ENCODE assay signal across 9 cellular contexts in the genomic region with DNA sequence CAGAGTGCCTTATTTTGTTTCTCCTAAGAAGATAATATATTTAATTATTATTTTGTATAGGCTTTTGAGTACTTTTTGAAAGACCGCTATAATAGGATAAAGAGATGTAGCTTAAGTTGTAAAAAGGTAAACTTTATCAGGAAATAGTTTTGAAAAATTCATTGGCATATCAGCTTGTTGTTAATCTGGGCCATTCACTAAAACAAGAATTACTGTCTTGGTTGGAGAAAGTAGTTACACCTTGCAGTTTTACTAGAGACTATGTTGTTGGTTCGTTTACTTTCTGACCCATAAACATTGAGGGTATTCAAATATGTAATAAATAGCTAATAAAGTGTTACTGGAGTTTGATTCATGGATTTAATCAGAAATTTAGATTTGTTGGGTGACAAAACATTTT. TPM values are rescaled to one million over a fixed set of nuclear protein-coding genes. Genes with fewer than 3 reads are reported as not detected.
DNase-seq lines count a peak whose midpoint lies in the region; ATAC-seq, FAIRE-seq and TF ChIP-seq lines count a peak whose summit lies in the region.
"Had no signal": no experiment of that assay in that cellular context is flagged by ENCODE, and none has a peak within 500 bp of the region (broad histone marks: within the 10 kb centered on the region; RNA-seq: fewer than 3 reads in every experiment).

No MANE protein-coding gene starts in this region.

- ATAC-seq in heart right ventricle (no peak), left ventricle myocardium superior (no peak), upper lobe of right lung (no peak), pancreas (no peak)
- no peak for ATAC-seq in activated CD4-positive, CD25-positive, alpha-beta regulatory T cell treated with anti-CD3 and anti-CD28 coated beads, Interleukin-2, amount 50 U/mL, for 24 hours

- TF ChIP-seq CTCF in heart right ventricle (IDR thresholded peaks at IDR 0.05): no peak
- no peak for TF ChIP-seq CTCF in kidney epithelial cell (IDR thresholded peaks at IDR 0.05; ENCODE audit: insufficient read depth, low read length, poor library complexity, severe bottlenecking)
- no peak for TF ChIP-seq CTCF in upper lobe of right lung (IDR thresholded peaks at IDR 0.05)
- no peak for TF ChIP-seq CTCF in pancreas (IDR thresholded peaks at IDR 0.05)

- H3K36me3 ChIP-seq in heart right ventricle (peaks cover 0 to 43% (median 0%) of the 10 kb centered on the region in 9 donors), adipocyte (ENCODE audit: control insufficient read depth, insufficient read depth, low read length, severe bottlenecking) (peaks cover 19% of the 10 kb centered on the region), kidney epithelial cell (ENCODE audit: control insufficient read depth, insufficient read depth, low read length) (no peaks in the 10 kb centered on the region), upper lobe of right lung (peaks cover 11% of the 10 kb centered on the region), pancreas (no peaks in the 10 kb centered on the region)

- no peak for FAIRE-seq in pancreas (lab: Jason Lieb, UNC)

- 66% methylated on average over 2 of the region's 2 CpGs for WGBS in heart right ventricle, 2 donors
- WGBS in pancreas, 2 donors: 38 to 43% methylated on average over 2 of the region's 2 CpGs

- no peaks in the 10 kb centered on the region for H3K9me3 ChIP-seq in heart right ventricle
- no peaks in the 10 kb centered on the region for H3K9me3 ChIP-seq in adipocyte (ENCODE audit: control insufficient read depth, low read length)
- H3K9me3 ChIP-seq in upper lobe of right lung: no peaks in the 10 kb centered on the region
- H3K9me3 ChIP-seq in pancreas: peaks cover 0 to 3% (median 0%) of the 10 kb centered on the region in 4 donors

- H3K27me3 ChIP-seq in heart right ventricle (no peaks in the 10 kb centered on the region), adipocyte (replicated peaks; ENCODE audit: control insufficient read depth, insufficient read depth, low read length) (no peaks in the 10 kb centered on the region), kidney epithelial cell (ENCODE audit: control insufficient read depth, insufficient read depth, low read length) (no peaks in the 10 kb centered on the region), upper lobe of right lung (no peaks in the 10 kb centered on the region), pancreas (no peaks in the 10 kb centered on the region)

- DNase-seq in heart right ventricle (no peak), left ventricle myocardium superior (no peak), adipocyte (ENCODE audit: low read depth) (no peak), kidney epithelial cell (ENCODE audit: low read depth) (no peak), upper lobe of right lung (no peak), posterior cingulate gyrus (no peak), pancreas (no peak)
- DNase-seq: NCI-H1092 had no signal

- H3K27ac ChIP-seq in heart right ventricle: peak overlapping the region in 2 of 10 donors; percentile 93 to 95
- H3K27ac ChIP-seq in upper lobe of right lung: no peak overlapping the region
- no peak overlapping the region for H3K27ac ChIP-seq in pancreas

- intact Hi-C loops in heart right ventricle (cut with DNase I) (loop anchor here in 2 of 10 donors (5.0 kb wide), 1 partner anchor 33 kb away; the partner anchor contains the start of gene TNPO1 (in 2 of the 2)), left ventricle myocardium superior (cut with micrococcal nuclease) (no loop called here), upper lobe of right lung (cut with DNase I) (no loop called here), posterior cingulate gyrus (cut with DNase I) (no loop called here), pancreas (cut with DNase I) (no loop called here)

- H3K4me3 ChIP-seq in heart right ventricle: peak overlapping the region in 6 of 10 donors; percentile 74 to 92 (median 80)
- peak overlapping the region; percentile 98 for H3K4me3 ChIP-seq in adipocyte (ENCODE audit: low read length)
- H3K4me3 ChIP-seq in kidney epithelial cell (ENCODE audit: low read depth, low read length): peak overlapping the region; percentile 56
- H3K4me3 ChIP-seq in upper lobe of right lung: peak overlapping the region; percentile 75
- H3K4me3 ChIP-seq in pancreas: peak overlapping the region in 2 of 4 donors; percentile 77 to 87

- peak overlapping the region; percentile 96 for H3K9ac ChIP-seq in adipocyte (ENCODE audit: low read length)

- peaks cover 0 to 77% (median 55%) of the 10 kb centered on the region in 9 donors for H3K4me1 ChIP-seq in heart right ventricle
- peaks cover 70% of the 10 kb centered on the region for H3K4me1 ChIP-seq in adipocyte (ENCODE audit: control insufficient read depth, insufficient read depth, low read length)
- H3K4me1 ChIP-seq in upper lobe of right lung: peaks cover 57% of the 10 kb centered on the region
- H3K4me1 ChIP-seq in pancreas: peaks cover 7 to 57% (median 33%) of the 10 kb centered on the region in 3 donors

RNA-seq across cellular contexts. Expression of gene TNPO1, which starts 33.7 kb away (rescaled TPM):
- total RNA-seq in heart right ventricle (10 to 100 TPM; 55.5 to 78.0 (median 70.4) TPM), left ventricle myocardium superior (67.7 TPM), kidney epithelial cell (111 and 118 TPM in 2 replicates), upper lobe of right lung (106 TPM), pancreas (10 to 100 TPM; 37.9 to 58.9 (median 48.2) TPM)
- polyA plus RNA-seq in heart right ventricle (10 to 100 TPM in 1 of 2 donors, 1 to 10 TPM in 1; 5.3 to 12.6 TPM), pancreas (10 to 100 TPM in 1 of 2 donors, 1 to 10 TPM in 1; 5.5 to 11.2 TPM)
